ENCODE assay signal across 32 cellular contexts in genomic region chr16:48947371-48947713, GRCh38.
"Had no signal": no experiment of that assay in that cellular context is flagged by ENCODE, and none has a peak within 500 bp of the region (broad histone marks: within the 10 kb centered on the region; RNA-seq: fewer than 3 reads in every experiment).

No MANE protein-coding gene starts in this region.

- H3K36me3 Mint-ChIP-seq: activated naive CD4-positive, alpha-beta T cell treated with anti-CD3 and anti-CD28 coated beads, Interleukin-2, amount 10 ng/mL, durations not matched to agents 7 days and 5 days; activated naive CD8-positive, alpha-beta T cell treated with anti-CD3 and anti-CD28 coated beads, Interleukin-2, amount 10 ng/mL, durations not matched to agents 7 days and 5 days; brain; mesothelial cell of epicardium; stimulated activated naive B cell treated with anti-CD40 and anti-IgM and Interleukin-4, amounts not matched to agents 10 μg/mL and 1 μg/mL and 100 μg/mL, for 72 hours had no signal

- H3K4me3 ChIP-seq: ascending aorta, gastroesophageal sphincter, ovary, suprapubic skin, tibial artery had no signal

- H3K4me3 Mint-ChIP-seq: activated naive CD4-positive, alpha-beta T cell treated with anti-CD3 and anti-CD28 coated beads, Interleukin-2, amount 10 ng/mL, durations not matched to agents 7 days and 5 days; activated naive CD8-positive, alpha-beta T cell treated with anti-CD3 and anti-CD28 coated beads, Interleukin-2, amount 10 ng/mL, durations not matched to agents 7 days and 5 days; activated T-cell treated with anti-CD3 and anti-CD28 coated beads, Interleukin-2, amount 50 U/mL, for 24 hours; brain; effector memory CD8-positive, alpha-beta T cell; mesothelial cell of epicardium; naive thymus-derived CD4-positive, alpha-beta T cell; stimulated activated naive B cell treated with anti-CD40 and anti-IgM and Interleukin-4, amounts not matched to agents 10 μg/mL and 1 μg/mL and 100 μg/mL, for 72 hours; T-helper 17 cell had no signal

- H3K27me3 ChIP-seq: ascending aorta, gastroesophageal sphincter, ovary, suprapubic skin, tibial artery had no signal

- H3K36me3 ChIP-seq: ascending aorta, gastroesophageal sphincter, ovary, suprapubic skin, tibial artery, WERI-Rb-1 had no signal

- H3K4me1 Mint-ChIP-seq: activated naive CD4-positive, alpha-beta T cell treated with anti-CD3 and anti-CD28 coated beads, Interleukin-2, amount 10 ng/mL, durations not matched to agents 7 days and 5 days; activated naive CD8-positive, alpha-beta T cell treated with anti-CD3 and anti-CD28 coated beads, Interleukin-2, amount 10 ng/mL, durations not matched to agents 7 days and 5 days; brain; naive thymus-derived CD4-positive, alpha-beta T cell; stimulated activated naive B cell treated with anti-CD40 and anti-IgM and Interleukin-4, amounts not matched to agents 10 μg/mL and 1 μg/mL and 100 μg/mL, for 72 hours; T-helper 17 cell had no signal

- H3K9me3 ChIP-seq: ascending aorta, gastroesophageal sphincter, ovary, suprapubic skin, tibial artery had no signal

- H3K4me1 ChIP-seq: ascending aorta, gastroesophageal sphincter, suprapubic skin, tibial artery had no signal

- ATAC-seq: activated CD4-positive, CD25-positive, alpha-beta regulatory T cell treated with anti-CD3 and anti-CD28 coated beads, Interleukin-2, amount 50 U/mL, for 24 hours; effector memory CD8-positive, alpha-beta T cell; gastroesophageal sphincter; naive thymus-derived CD4-positive, alpha-beta T cell; stimulated activated naive B cell treated with anti-CD40 and anti-IgM and Interleukin-4, amounts not matched to agents 10 μg/mL and 1 μg/mL and 100 μg/mL, for 72 hours; T-helper 17 cell had no signal

- H3K27ac Mint-ChIP-seq: activated naive CD4-positive, alpha-beta T cell treated with anti-CD3 and anti-CD28 coated beads, Interleukin-2, amount 10 ng/mL, durations not matched to agents 7 days and 5 days; activated naive CD8-positive, alpha-beta T cell treated with anti-CD3 and anti-CD28 coated beads, Interleukin-2, amount 10 ng/mL, durations not matched to agents 7 days and 5 days; activated T-cell treated with anti-CD3 and anti-CD28 coated beads, Interleukin-2, amount 50 U/mL, for 24 hours; effector memory CD8-positive, alpha-beta T cell; mesothelial cell of epicardium; naive thymus-derived CD4-positive, alpha-beta T cell; progenitor cell of endocrine pancreas; stimulated activated naive B cell treated with anti-CD40 and anti-IgM and Interleukin-4, amounts not matched to agents 10 μg/mL and 1 μg/mL and 100 μg/mL, for 72 hours; T-helper 17 cell had no signal

- DNase-seq: activated CD4-positive, alpha-beta T cell treated with anti-CD3 and anti-CD28 coated beads for 48 hours; activated CD4-positive, alpha-beta T cell treated with anti-CD3 and anti-CD28 coated beads, Interleukin-2, amount 50 U/mL, for 48 hours; activated CD8-positive, alpha-beta memory T cell treated with anti-CD3 and anti-CD28 coated beads, Interleukin-2, amount 50 U/mL, for 4 hours; activated gamma-delta T cell; activated naive CD4-positive, alpha-beta T cell treated with anti-CD3 and anti-CD28 coated beads, Interleukin-2, amount 10 ng/mL, durations not matched to agents 7 days and 5 days; activated naive CD8-positive, alpha-beta T cell treated with anti-CD3 and anti-CD28 coated beads, Interleukin-2, amount 10 ng/mL, durations not matched to agents 7 days and 5 days; activated T-cell treated with anti-CD3 and anti-CD28 coated beads, Interleukin-2, amount 50 U/mL, for 24 hours; caudate nucleus; cortex of kidney; effector memory CD8-positive, alpha-beta T cell; head of caudate nucleus; islet precursor cell; left cardiac atrium; naive thymus-derived CD4-positive, alpha-beta T cell; ovary; retina; stimulated activated CD4-positive, alpha-beta T cell treated with anti-CD3 and anti-CD28 coated beads, Interleukin-15, amount 100 ng/mL, for 24 hours; stimulated activated CD4-positive, alpha-beta T cell treated with anti-CD3 and anti-CD28 coated beads, Interleukin-2, amount 100 ng/mL, for 24 hours; stimulated activated naive B cell treated with anti-CD40 and anti-IgM and Interleukin-4, amounts not matched to agents 10 μg/mL and 1 μg/mL and 100 μg/mL, for 72 hours; SW 1271; T-helper 17 cell; T1000; tibial artery; WERI-Rb-1 had no signal

- H3K27me3 Mint-ChIP-seq: activated naive CD4-positive, alpha-beta T cell treated with anti-CD3 and anti-CD28 coated beads, Interleukin-2, amount 10 ng/mL, durations not matched to agents 7 days and 5 days; activated naive CD8-positive, alpha-beta T cell treated with anti-CD3 and anti-CD28 coated beads, Interleukin-2, amount 10 ng/mL, durations not matched to agents 7 days and 5 days; activated T-cell treated with anti-CD3 and anti-CD28 coated beads, Interleukin-2, amount 50 U/mL, for 24 hours; effector memory CD8-positive, alpha-beta T cell; naive thymus-derived CD4-positive, alpha-beta T cell; stimulated activated naive B cell treated with anti-CD40 and anti-IgM and Interleukin-4, amounts not matched to agents 10 μg/mL and 1 μg/mL and 100 μg/mL, for 72 hours; T-helper 17 cell had no signal

- H3K27ac ChIP-seq: ascending aorta, gastroesophageal sphincter, ovary, suprapubic skin, tibial artery, WERI-Rb-1 had no signal

- FAIRE-seq: endothelial cell of umbilical vein had no signal
